ENCODE assay signal across 9 cellular contexts in the genomic region with DNA sequence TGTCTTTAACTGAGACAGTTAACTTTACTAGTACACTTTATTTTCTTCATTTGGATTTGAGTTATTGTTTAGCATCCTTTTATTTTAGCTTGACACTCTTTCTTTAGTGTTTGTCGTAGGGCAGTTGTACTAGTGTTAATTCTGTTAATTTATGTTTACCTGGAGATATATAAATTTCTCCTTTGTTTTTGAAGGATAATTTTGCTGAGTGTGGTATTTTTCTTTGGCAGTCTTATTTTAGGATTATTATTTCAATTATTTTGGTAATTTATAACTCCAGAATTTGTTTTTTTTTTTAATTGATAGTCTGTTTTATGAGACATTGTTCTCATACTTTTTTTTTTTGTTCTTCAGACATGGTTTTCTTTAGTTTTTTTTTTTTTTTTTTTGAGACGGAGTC.
"Had no signal": no experiment of that assay in that cellular context is flagged by ENCODE, and none has a peak within 500 bp of the region (broad histone marks: within the 10 kb centered on the region; RNA-seq: fewer than 3 reads in every experiment).

No MANE protein-coding gene starts in this region.

- H3K36me3 Mint-ChIP-seq: IgD-negative memory B cell had no signal

- H3K27ac Mint-ChIP-seq: HFFc6, IgD-negative memory B cell had no signal

- H3K4me3 ChIP-seq: GM23248, HAP-1 had no signal

- H3K9ac ChIP-seq: GM23248 had no signal

- H3K36me3 ChIP-seq: HAP-1 had no signal

- H3K4me1 ChIP-seq: HAP-1 had no signal

- H3K4me3 Mint-ChIP-seq: HFFc6, IgD-negative memory B cell had no signal

- H2AFZ ChIP-seq: GM23248 had no signal

- ATAC-seq: HCT116 had no signal

- H3K4me1 Mint-ChIP-seq: IgD-negative memory B cell had no signal

- H3K27me3 Mint-ChIP-seq: IgD-negative memory B cell had no signal

- DNase-seq: GM23248, GOT3, H7, HFFc6, KG1 had no signal

- H3K9me3 ChIP-seq: HAP-1 had no signal

- H3K27ac ChIP-seq: GM23248, HL-60 had no signal
